23 cellular contexts compared by ENCODE assay signal in genomic region chr3:40321818-40322217, GRCh38.
"Had no signal": no experiment of that assay in that cellular context is flagged by ENCODE, and none has a peak within 500 bp of the region (broad histone marks: within the 10 kb centered on the region; RNA-seq: fewer than 3 reads in every experiment).

No MANE protein-coding gene starts in this region.

- H3K9me3 Mint-ChIP-seq: dendritic cell treated with granulocyte-macrophage colony-stimulating factor and Interleukin-4, amounts not matched to agents 40 ng/mL and 50 ng/mL, for 4 days; endodermal cell; memory B cell; natural killer cell; stimulated activated memory B cell treated with anti-CD40 and anti-IgM and Interleukin-4, amounts not matched to agents 10 μg/mL and 1 μg/mL and 100 μg/mL, for 72 hours had no signal

- H3K4me1 Mint-ChIP-seq: natural killer cell had no signal

- H3K27me3 Mint-ChIP-seq: dendritic cell treated with granulocyte-macrophage colony-stimulating factor and Interleukin-4, amounts not matched to agents 40 ng/mL and 50 ng/mL, for 4 days; stimulated activated memory B cell treated with anti-CD40 and anti-IgM and Interleukin-4, amounts not matched to agents 10 μg/mL and 1 μg/mL and 100 μg/mL, for 72 hours had no signal

- DNase-seq: effector CD8-positive, alpha-beta T cell; endodermal cell; foreskin keratinocyte; heart left ventricle; kidney; natural killer cell; occipital lobe; ovary; posterior cingulate gyrus; psoas muscle; right cardiac atrium; sigmoid colon; stimulated activated CD4-positive, alpha-beta T cell treated with anti-CD3 and anti-CD28 coated beads, Interleukin-2, amount 100 ng/mL, for 24 hours; stimulated activated CD4-positive, alpha-beta T cell treated with anti-CD3 and anti-CD28 coated beads, Interleukin-4, amount 100 ng/mL, for 24 hours; stomach; thyroid gland; trophoblast cell had no signal

- H3K4me3 Mint-ChIP-seq: dendritic cell treated with granulocyte-macrophage colony-stimulating factor and Interleukin-4, amounts not matched to agents 40 ng/mL and 50 ng/mL, for 4 days; endodermal cell; memory B cell; natural killer cell; stimulated activated memory B cell treated with anti-CD40 and anti-IgM and Interleukin-4, amounts not matched to agents 10 μg/mL and 1 μg/mL and 100 μg/mL, for 72 hours had no signal

- ATAC-seq: esophagus mucosa; foreskin keratinocyte; gastroesophageal sphincter; heart left ventricle; left lobe of liver; natural killer cell; psoas muscle; right cardiac atrium; stimulated activated memory B cell treated with anti-CD40 and anti-IgM and Interleukin-4, amounts not matched to agents 10 μg/mL and 1 μg/mL and 100 μg/mL, for 72 hours had no signal

- H3K27ac Mint-ChIP-seq: dendritic cell treated with granulocyte-macrophage colony-stimulating factor and Interleukin-4, amounts not matched to agents 40 ng/mL and 50 ng/mL, for 4 days; endodermal cell; memory B cell; natural killer cell; stimulated activated memory B cell treated with anti-CD40 and anti-IgM and Interleukin-4, amounts not matched to agents 10 μg/mL and 1 μg/mL and 100 μg/mL, for 72 hours had no signal

- H3K36me3 Mint-ChIP-seq: memory B cell; natural killer cell; stimulated activated memory B cell treated with anti-CD40 and anti-IgM and Interleukin-4, amounts not matched to agents 10 μg/mL and 1 μg/mL and 100 μg/mL, for 72 hours had no signal
